Comparison of ENCODE assay signal across 9 cellular contexts in the genomic region with DNA sequence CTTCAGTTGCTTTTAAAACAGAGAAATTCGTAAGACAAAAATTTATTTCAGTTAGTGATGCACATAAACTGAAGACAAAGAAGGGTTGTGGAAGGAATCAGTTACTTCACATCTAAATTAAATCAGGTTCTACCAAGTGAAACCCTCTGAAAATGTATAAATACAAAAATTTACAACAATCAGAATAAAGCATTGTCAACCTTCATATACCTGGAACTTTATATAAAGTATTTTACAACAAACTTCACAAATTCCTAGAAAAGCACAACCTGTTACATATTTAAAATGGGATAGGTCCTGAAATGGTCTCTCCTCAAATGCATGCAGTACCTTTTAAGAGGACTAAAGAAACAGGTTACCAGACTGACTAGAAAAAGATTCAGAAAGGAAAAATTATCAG. TPM values are rescaled to one million over a fixed set of nuclear protein-coding genes. Genes with fewer than 3 reads are reported as not detected.
DNase-seq lines count a peak whose midpoint lies in the region; ATAC-seq, FAIRE-seq and TF ChIP-seq lines count a peak whose summit lies in the region.
"Had no signal": no experiment of that assay in that cellular context is flagged by ENCODE, and none has a peak within 500 bp of the region (broad histone marks: within the 10 kb centered on the region; RNA-seq: fewer than 3 reads in every experiment).

No MANE protein-coding gene starts in this region.

- H2BK15ac ChIP-seq in H1 (ENCODE audit: low read length) = no peak overlapping the region

- no peak overlapping the region for H3K56ac ChIP-seq in H1 (replicated peaks; ENCODE audit: insufficient read length, low read depth, low read length)

- H3K9me2 ChIP-seq in Loucy (replicated peaks; ENCODE audit: low read depth, low read length) = no peaks in the 10 kb centered on the region

- H4K91ac ChIP-seq in H1 (replicated peaks; ENCODE audit: insufficient read length, low read length) = no peak overlapping the region

- H2AFZ ChIP-seq in DND-41 (ENCODE audit: low read depth, low read length) (peak overlapping the region; percentile 76), Loucy (ENCODE audit: low read length) (peak overlapping the region; percentile 66; the same call in 1 of the 2 replicates), H1 (ENCODE audit: low read length) (peak overlapping the region; percentile 37; the same call in 1 of the 2 replicates)

- H3K27me3 ChIP-seq in DND-41 (ENCODE audit: insufficient read depth, low read length, poor library complexity) = no peaks in the 10 kb centered on the region
- H3K27me3 ChIP-seq in Loucy (ENCODE audit: insufficient read depth, low read length, poor library complexity, severe bottlenecking) = no peaks in the 10 kb centered on the region
- H3K27me3 ChIP-seq in H1 (replicated peaks in 1 of 4; ENCODE audit: control insufficient read depth in 3 of 4, extremely low read depth in 1 of 4, insufficient read depth in 3 of 4, low read length in 3 of 4) = no peaks in the 10 kb centered on the region
- H3K27me3 ChIP-seq in effector memory CD4-positive, alpha-beta T cell (replicated peaks; ENCODE audit: control insufficient read depth, insufficient read depth, low read length, poor library complexity, severe bottlenecking) = no peaks in the 10 kb centered on the region

- no peaks in the 10 kb centered on the region for H3K79me1 ChIP-seq in H1 (ENCODE audit: low read depth, low read length)

- TF ChIP-seq CTCF in DND-41 (IDR thresholded peaks at IDR 0.05; ENCODE audit: borderline replicate concordance, extremely low read depth, low read length, poor library complexity, severe bottlenecking) (no peak), Loucy (conservative IDR thresholded peaks at IDR 0.05; ENCODE audit: low read length) (no peak), H1 (IDR thresholded peaks at IDR 0.05; ENCODE audit: control extremely low read depth in 1 of 3, insufficient read depth in 1 of 3, low read depth in 1 of 3, low read length in 3 of 3) (no peak), progenitor cell of endocrine pancreas (IDR thresholded peaks at IDR 0.05; ENCODE audit: unreplicated experiment) (no peak)

- no peak overlapping the region for H2BK120ac ChIP-seq in H1 (replicated peaks; ENCODE audit: low read depth, low read length)

- no peaks in the 10 kb centered on the region for H3F3A ChIP-seq in Loucy (ENCODE audit: low read depth)

- peaks cover 31% of the 10 kb centered on the region for H3K4me1 ChIP-seq in DND-41 (ENCODE audit: insufficient read depth, low read length)
- H3K4me1 ChIP-seq in Loucy (ENCODE audit: insufficient read depth, low read length, poor library complexity, severe bottlenecking) = peaks cover 45% of the 10 kb centered on the region
- peaks cover 0 to 2% (median 1%) of the 10 kb centered on the region in 4 experiments; a peak in 1 of 7 replicates for H3K4me1 ChIP-seq in H1 (replicated peaks in 1 of 4; ENCODE audit: control insufficient read depth in 3 of 4, insufficient read depth in 4 of 4, low read length in 3 of 4)
- H3K4me1 ChIP-seq in effector memory CD4-positive, alpha-beta T cell (ENCODE audit: control insufficient read depth, insufficient read depth, low read length, poor library complexity, severe bottlenecking) = no peaks in the 10 kb centered on the region

- no peak overlapping the region for H4K8ac ChIP-seq in H1 (ENCODE audit: extremely low read depth, insufficient read depth, low read length)

- H3K9ac ChIP-seq in DND-41 (ENCODE audit: low read depth, low read length) (peak overlapping the region; percentile 51), Loucy (ENCODE audit: low read depth, low read length, poor library complexity, severe bottlenecking) (peak overlapping the region; percentile 74), H1 (replicated peaks in 1 of 4; ENCODE audit: extremely low read depth in 1 of 4, low read depth in 3 of 4, low read length in 3 of 4) (no peak overlapping the region)

- POLR2A ChIA-PET in H1 (lab: Charles Lee; ENCODE audit: partially characterized antibody) = no interaction called here

- H3K23me2 ChIP-seq in H1 (ENCODE audit: low read depth, low read length) = no peaks in the 10 kb centered on the region

- H3K27ac ChIP-seq in DND-41 (ENCODE audit: low read length) (peak overlapping the region; percentile 71), H1 (ENCODE audit: low read depth, low read length) (no peak overlapping the region)
- no peak overlapping the region for H3K27ac ChIP-seq in effector memory CD4-positive, alpha-beta T cell (ENCODE audit: insufficient read depth, low read length, poor library complexity, severe bottlenecking)

- H3K27me3 Mint-ChIP-seq in progenitor cell of endocrine pancreas = no peaks in the 10 kb centered on the region

- no peak for TF ChIP-seq EP300 in H1 (IDR thresholded peaks at IDR 0.05; ENCODE audit: borderline replicate concordance in 1 of 2, low read depth in 2 of 2, low read length in 2 of 2)

- H3K9me3 ChIP-seq in DND-41 (ENCODE audit: insufficient read depth, low read length, severe bottlenecking) (no peaks in the 10 kb centered on the region), Loucy (ENCODE audit: insufficient read depth, low read depth, low read length) (no peaks in the 10 kb centered on the region), H1 (ENCODE audit: insufficient read depth in 2 of 2, low read depth in 1 of 2, low read length in 1 of 2) (no peaks in the 10 kb centered on the region)
- no peaks in the 10 kb centered on the region for H3K9me3 ChIP-seq in effector memory CD4-positive, alpha-beta T cell (ENCODE audit: control insufficient read depth, low read length)

- TF ChIP-seq RAD21 in H1 (IDR thresholded peaks at IDR 0.05 in 1 of 2, conservative IDR thresholded peaks at IDR 0.05 in 1 of 2; ENCODE audit: low read depth in 2 of 2, low read length in 2 of 2) = no peak

- no peak overlapping the region for H2AK5ac ChIP-seq in H1 (ENCODE audit: low read depth, low read length)

- no peaks in the 10 kb centered on the region for H3K9me3 Mint-ChIP-seq in progenitor cell of endocrine pancreas (ENCODE audit: low read depth)

- H3K18ac ChIP-seq in H1 (ENCODE audit: extremely low read depth, low read length) = no peak overlapping the region

- no peak overlapping the region for H2BK20ac ChIP-seq in H1 (ENCODE audit: low read length)

- H3K23ac ChIP-seq in H1 (ENCODE audit: insufficient read length) = no peak overlapping the region

- H3K79me2 ChIP-seq in DND-41 (ENCODE audit: insufficient read depth, low read length) (no peaks in the 10 kb centered on the region), Loucy (ENCODE audit: insufficient read depth, low read length) (peaks cover 29% of the 10 kb centered on the region), H1 (ENCODE audit: control insufficient read depth in 1 of 2, insufficient read depth in 2 of 2, low read length in 2 of 2) (no peaks in the 10 kb centered on the region)

- H3K4me2 ChIP-seq in DND-41 (ENCODE audit: insufficient read depth, low read length) = peak overlapping the region; percentile 65
- peak overlapping the region; percentile 83 for H3K4me2 ChIP-seq in Loucy (ENCODE audit: low read depth, low read length, poor library complexity, severe bottlenecking)
- 0 out of 4 replicates have a peak overlapping the region, but pooled peaks of 1 of the 2 experiments have one; percentile 4 for H3K4me2 ChIP-seq in H1 (ENCODE audit: insufficient read depth in 1 of 2, low read depth in 2 of 2, low read length in 2 of 2)

- WGBS in H1 (ENCODE audit: extremely low coverage in 1 of 2, insufficient coverage in 1 of 2, insufficient read length in 1 of 2, insufficient replicate concordance in 2 of 2, low coverage in 1 of 2, low lambda C conversion rate in 2 of 2, missing lambda C conversion rate in 1 of 2), 2 experiments = 82% methylated on average over 1 of the region's 1 CpG; no CpG with 5 or more reads in 1 of the 2 experiments

- H3K36me3 ChIP-seq in DND-41 (ENCODE audit: insufficient read depth, low read length) (peaks cover 7% of the 10 kb centered on the region), Loucy (ENCODE audit: insufficient read depth, low read length) (peaks cover 6% of the 10 kb centered on the region; the same call in 1 of the 2 replicates), H1 (ENCODE audit: control insufficient read depth in 2 of 4, insufficient read depth in 4 of 4, low read length in 3 of 4) (no peaks in the 10 kb centered on the region)
- peaks cover 11% of the 10 kb centered on the region for H3K36me3 ChIP-seq in effector memory CD4-positive, alpha-beta T cell (ENCODE audit: control insufficient read depth, insufficient read depth, low read length)

- no peak for TF ChIP-seq POLR2A in H1 (IDR thresholded peaks at IDR 0.05; ENCODE audit: control extremely low read depth in 1 of 2, low read depth in 2 of 2, low read length in 2 of 2)

- intact Hi-C loops in head of caudate nucleus (cut with DNase I) = no loop called here

- H3K14ac ChIP-seq in H1 (ENCODE audit: insufficient read length) = no peak overlapping the region

- ATAC-seq in DND-41 (ENCODE audit: insufficient read depth, low read depth) = no peak

- H2BK12ac ChIP-seq in H1 (ENCODE audit: low read depth, low read length) = no peak overlapping the region

- H4K5ac ChIP-seq in H1 (ENCODE audit: insufficient read length, low read depth, low read length) = no peak overlapping the region

- DNase-seq in DND-41 (no peak), H1 (ENCODE audit: low read depth in 1 of 2, low spot score in 2 of 2) (no peak), progenitor cell of endocrine pancreas (ENCODE audit: low spot score, unreplicated experiment) (no peak), NCI-H1436 (lab: John Stamatoyannopoulos, UW) (no peak), head of caudate nucleus (no peak), COR-L47 (lab: John Stamatoyannopoulos, UW) (no peak)
- DNase-seq in effector memory CD4-positive, alpha-beta T cell = no peak
- DNase-seq: GDM1 had no signal

- no peak overlapping the region for H3K4ac ChIP-seq in H1 (replicated peaks; ENCODE audit: insufficient read length, low read depth, low read length)

- CTCF ChIA-PET in H1 (lab: Charles Lee; ENCODE audit: partially characterized antibody) = interaction anchor here (1.0 to 1.1 kb wide), 2 partner anchors 13 to 14 kb away, joined by 3 read pairs; no protein-coding TSS in a partner anchor

- H3K4me3 Mint-ChIP-seq in progenitor cell of endocrine pancreas (ENCODE audit: low read depth) = peak overlapping the region; percentile 59

- no peak for FAIRE-seq in H1 (lab: Jason Lieb, UNC)

- H3K4me1 Mint-ChIP-seq in progenitor cell of endocrine pancreas (ENCODE audit: low read depth) = peaks cover 8% of the 10 kb centered on the region

- peak overlapping the region in 1 of 2 experiments; percentile 54; a peak in 2 of 4 replicates for H3K4me3 ChIP-seq in DND-41 (ENCODE audit: low read depth in 1 of 2, low read length in 2 of 2)
- H3K4me3 ChIP-seq in Loucy (ENCODE audit: low read length, poor library complexity, severe bottlenecking) = peak overlapping the region; percentile 76
- no peak overlapping the region for H3K4me3 ChIP-seq in H1 (ENCODE audit: extremely low read depth in 1 of 4, insufficient read depth in 2 of 4, low read depth in 3 of 4, low read length in 4 of 4)
- H3K4me3 ChIP-seq in effector memory CD4-positive, alpha-beta T cell (ENCODE audit: insufficient read depth, low read depth, low read length, poor library complexity, severe bottlenecking) = no peak overlapping the region

- peak overlapping the region; percentile 93 for H3K27ac Mint-ChIP-seq in progenitor cell of endocrine pancreas

- H2BK5ac ChIP-seq in H1 (ENCODE audit: low read depth, low read length) = no peak overlapping the region

- no peaks in the 10 kb centered on the region for H4K20me1 ChIP-seq in DND-41 (ENCODE audit: insufficient read depth, low read length)
- peaks cover 4% of the 10 kb centered on the region for H4K20me1 ChIP-seq in Loucy (ENCODE audit: insufficient read depth, low read length, poor library complexity, severe bottlenecking)
- H4K20me1 ChIP-seq in H1 (replicated peaks in 1 of 2; ENCODE audit: control insufficient read depth in 1 of 2, insufficient read depth in 2 of 2, low read length in 2 of 2) = no peaks in the 10 kb centered on the region

- peaks cover 5% of the 10 kb centered on the region for H3K36me3 Mint-ChIP-seq in progenitor cell of endocrine pancreas (ENCODE audit: insufficient read depth)

RNA-seq across cellular contexts. Expression of a gene that starts 26.9 kb away (rescaled TPM):
- 7.9 and 8.6 TPM in 2 replicates for total RNA-seq in H1 (2021; fragmentation: NEBNext Ultra II Directional; extraction: Animal tissue kit (Norgen Biotek cat#: 25700))
- polyA plus RNA-seq in H1 (2011; rRNA removed) = 3.6 and 4.6 TPM in 2 replicates
- 6.4 TPM for polyA plus RNA-seq in H1 (2011; cell fraction: cytosol; rRNA removed)
- polyA plus RNA-seq in H1 (2011; cell fraction: nucleus; rRNA removed) = 4.5 TPM
- 3.5 to 6.9 TPM (median 5.7 TPM) in 4 replicates for polyA plus RNA-seq in H1 (2012, experiment 1 of 2)
- 0.50 TPM for polyA plus RNA-seq in H1 (2012, experiment 2 of 2)
- polyA plus RNA-seq in H1 (2013, experiment 1 of 2) = 5.8 TPM
- 5.2 TPM for polyA plus RNA-seq in H1 (2013, experiment 2 of 2)
- polyA minus RNA-seq in H1 (2011; rRNA and poly(A)+ RNA removed) = 10.1 and 13.5 TPM in 2 replicates
- 11.7 TPM for polyA minus RNA-seq in H1 (2011; cell fraction: cytosol; rRNA and poly(A)+ RNA removed)
- 16.0 TPM for polyA minus RNA-seq in H1 (2011; cell fraction: nucleus; rRNA and poly(A)+ RNA removed)
- 56.9 and 61.8 TPM in 2 replicates for total RNA-seq in progenitor cell of endocrine pancreas

Comparison
In these comparisons a context has a peak if more than half of its experiments do, and no peak if none do; other contexts are left out.
1. H3K9ac ChIP-seq: peak in DND-41 (single experiment) and Loucy (single experiment); none in H1 (0 of 4).
2. Peak in every context shown above with its lines, with median percentiles within 50 percentile points of each other: H2AFZ ChIP-seq.